Comparison of ENCODE assay signal across 8 cellular contexts in genomic region chr2:237858294-237859081, GRCh38. TPM values are rescaled to one million over a fixed set of nuclear protein-coding genes. Genes with fewer than 3 reads are reported as not detected.
DNase-seq lines count a peak whose midpoint lies in the region; ATAC-seq and TF ChIP-seq lines count a peak whose summit lies in the region.

No MANE protein-coding gene starts in this region.

- peak; percentile 17 for DNase-seq in NCI-H1105 treated with DMSO at 0.1 percent for 48 hours (lab: John Stamatoyannopoulos, UW)
- no peak for DNase-seq in NCI-H1105 (lab: John Stamatoyannopoulos, UW)
- peak; percentile 89 to 93 for DNase-seq in SJCRH30
- peak; percentile 65 for DNase-seq in iPS DF 19.7 (ENCODE audit: low read depth, low spot score)
- peak; percentile 81 for DNase-seq in retina

- peaks cover 0 to 3% (median 0%) of the 10 kb centered on the region in 5 experiments for H3K9me3 Mint-ChIP-seq in brain

- H3K9me3 ChIP-seq in SJCRH30 (replicated peaks) = no peaks in the 10 kb centered on the region

- peaks cover 34% of the 10 kb centered on the region for H3K4me1 Mint-ChIP-seq in brain

- TF ChIP-seq CTCF in LNCAP (IDR thresholded peaks at IDR 0.05) = peak; percentile 70
- TF ChIP-seq CTCF in brain (conservative IDR thresholded peaks at IDR 0.05) = peak; percentile 79 to 90

- H3K36me3 ChIP-seq in SJCRH30 = no peaks in the 10 kb centered on the region

- H3K27me3 Mint-ChIP-seq in brain = peaks cover 34% of the 10 kb centered on the region

- H3K4me3 Mint-ChIP-seq in brain = peak overlapping the region; percentile 72 to 87 (median 81)

- H3K4me3 ChIP-seq in SJCRH30 = no peak overlapping the region

- peak overlapping the region; percentile 18 to 93 (median 66) for H3K27ac Mint-ChIP-seq in brain

- no peak for ATAC-seq in HG03469 (IDR thresholded peaks at IDR 0.05; ENCODE audit: unreplicated experiment)

- peaks cover 15% of the 10 kb centered on the region for H3K4me1 ChIP-seq in SJCRH30

- no peak overlapping the region for H3K27ac ChIP-seq in SJCRH30

- H3K27me3 ChIP-seq in SJCRH30 = peaks cover 4% of the 10 kb centered on the region; the same call in 1 of the 2 replicates

- H3K36me3 Mint-ChIP-seq in brain = no peaks in the 10 kb centered on the region

RNA-seq across cellular contexts. Expression of gene RAMP1, which starts 0.9 kb away (rescaled TPM):
- total RNA-seq in SJCRH30 (2014; rRNA removed; shearing (Covaris generic)) = not detected in 2 replicates
- polyA plus RNA-seq in brain (ENCODE audit: insufficient read depth, low read depth, low replicate concordance) = 75.7 TPM

RNA-seq across cellular contexts. Expression of gene RBM44, which starts 59.9 kb away (rescaled TPM):
- 0.15 and 0.28 TPM in 2 replicates for total RNA-seq in SJCRH30 (2014; rRNA removed; shearing (Covaris generic))
- not detected for polyA plus RNA-seq in brain (ENCODE audit: insufficient read depth, low read depth, low replicate concordance)
